1 cellular context compared by ENCODE assay signal in genomic region chr9:122125891-122126331, GRCh38.
A peak's percentile ranks its signal among the peaks of the same experiment; 100 is the strongest.
TF ChIP-seq lines count a peak whose summit lies in the region.

No MANE protein-coding gene starts in this region.

TF ChIP-seq in HepG2, 621 proteins besides CTCF, POLR2A, EP300 and RAD21 (continued from another document and continues in another):
- TF ChIP-seq USF2 (IDR thresholded peaks at IDR 0.05; ENCODE audit: low read depth, low read length) (no peak), USF2 (CRISPR knock-in tag; IDR thresholded peaks at IDR 0.05; ENCODE audit: borderline replicate concordance) (no peak), HMGXB3 (CRISPR knock-in tag; IDR thresholded peaks at IDR 0.05; ENCODE audit: borderline replicate concordance) (no peak), NFAT5 (CRISPR knock-in tag; IDR thresholded peaks at IDR 0.05) (no peak), NFYB (CRISPR knock-in tag; IDR thresholded peaks at IDR 0.05) (no peak), GABPA (IDR thresholded peaks at IDR 0.05; ENCODE audit: low read depth, low read length) (no peak), GABPA (CRISPR knock-in tag; IDR thresholded peaks at IDR 0.05; ENCODE audit: low read depth) (no peak), ZNF749 (CRISPR knock-in tag; IDR thresholded peaks at IDR 0.05; ENCODE audit: borderline replicate concordance) (no peak), MED8 (CRISPR knock-in tag; IDR thresholded peaks at IDR 0.05; ENCODE audit: insufficient replicate concordance) (no peak), ZNF232 (CRISPR knock-in tag; IDR thresholded peaks at IDR 0.05; ENCODE audit: borderline replicate concordance) (no peak), KAT8 (CRISPR knock-in tag; IDR thresholded peaks at IDR 0.05) (no peak), ZBTB40 (IDR thresholded peaks at IDR 0.05) (no peak), ZBTB40 (CRISPR knock-in tag; IDR thresholded peaks at IDR 0.05) (0 out of 2 replicates have a peak, but pooled peaks have one; percentile 1), ELF4 (CRISPR knock-in tag; IDR thresholded peaks at IDR 0.05; ENCODE audit: borderline replicate concordance) (no peak), ZNF609 (CRISPR knock-in tag; IDR thresholded peaks at IDR 0.05; ENCODE audit: borderline replicate concordance) (no peak), POLR2AphosphoS5 (IDR thresholded peaks at IDR 0.05; ENCODE audit: low read depth, low read length) (no peak), ZBTB39 (CRISPR knock-in tag; IDR thresholded peaks at IDR 0.05) (no peak), CREB1 (IDR thresholded peaks at IDR 0.05) (no peak), CREB1 (CRISPR knock-in tag; IDR thresholded peaks at IDR 0.05) (no peak), AHR (CRISPR knock-in tag; IDR thresholded peaks at IDR 0.05) (0 out of 2 replicates have a peak, but pooled peaks have one; percentile 25), XBP1 (CRISPR knock-in tag; IDR thresholded peaks at IDR 0.05) (no peak), ZNF263 (CRISPR knock-in tag; IDR thresholded peaks at IDR 0.05) (no peak)
